ENCODE assay signal across 20 cellular contexts in genomic region chr7:159091480-159092475, GRCh38. TPM values are rescaled to one million over a fixed set of nuclear protein-coding genes. Genes with fewer than 3 reads are reported as not detected.
DNase-seq lines count a peak whose midpoint lies in the region; ATAC-seq, FAIRE-seq and TF ChIP-seq lines count a peak whose summit lies in the region.
"Had no signal": no experiment of that assay in that cellular context is flagged by ENCODE, and none has a peak within 500 bp of the region (broad histone marks: within the 10 kb centered on the region; RNA-seq: fewer than 3 reads in every experiment).

No MANE protein-coding gene starts in this region.

- H3K9me3 ChIP-seq in SJCRH30 (replicated peaks), result no peaks in the 10 kb centered on the region
- no peaks in the 10 kb centered on the region for H3K9me3 ChIP-seq in right atrium auricular region
- H3K9me3 ChIP-seq in testis, result no peaks in the 10 kb centered on the region
- H3K9me3 ChIP-seq: A549, heart left ventricle, MG63, mucosa of descending colon, SK-N-SH had no signal

- H3K4me3 ChIP-seq in SJCRH30, result peak overlapping the region; percentile 14; the same call in 1 of the 2 replicates
- H3K4me3 ChIP-seq in right atrium auricular region, result no peak overlapping the region
- H3K4me3 ChIP-seq in testis, result no peak overlapping the region
- H3K4me3 ChIP-seq: A549, heart left ventricle, MG63, mucosa of descending colon had no signal

- H3K27me3 ChIP-seq in SJCRH30 (no peaks in the 10 kb centered on the region), right atrium auricular region (no peaks in the 10 kb centered on the region), testis (no peaks in the 10 kb centered on the region)
- H3K27me3 ChIP-seq: heart left ventricle, MG63 had no signal

- no peak for TF ChIP-seq POLR2A in testis (IDR thresholded peaks at IDR 0.05)

- H3K4me1 ChIP-seq in SJCRH30, result peaks cover 18% of the 10 kb centered on the region; the same call in 1 of the 2 replicates
- peaks cover 0 to 32% of the 10 kb centered on the region in 2 donors for H3K4me1 ChIP-seq in right atrium auricular region
- H3K4me1 ChIP-seq in testis, result no peaks in the 10 kb centered on the region
- H3K4me1 ChIP-seq: A549 had no signal

- H3K36me3 ChIP-seq in SJCRH30 (no peaks in the 10 kb centered on the region), right atrium auricular region (no peaks in the 10 kb centered on the region), testis (ENCODE audit: low read depth, missing control alignments) (no peaks in the 10 kb centered on the region)
- H3K36me3 ChIP-seq: heart left ventricle, MG63 had no signal

- WGBS in testis, 2 donors, result 88 to 91% methylated on average over 24 to 31 of the region's 31 CpGs

- DNase-seq in activated CD8-positive, alpha-beta memory T cell treated with anti-CD3 and anti-CD28 coated beads, Interleukin-2, amount 50 U/mL, for 48 hours, result peak; percentile 22
- DNase-seq in activated CD8-positive, alpha-beta memory T cell treated with anti-CD3 and anti-CD28 coated beads, Interleukin-2, amount 50 U/mL, for 4 hours, result no peak
- peak in 1 of 2 experiments; percentile 50 for DNase-seq in SJCRH30
- peak; percentile 53 for DNase-seq in right atrium auricular region (ENCODE audit: low spot score)
- DNase-seq in testis, result peak; percentile 5
- no peak for DNase-seq in RCC 7860 (ENCODE audit: low spot score)
- DNase-seq: activated CD8-positive, alpha-beta memory T cell treated with anti-CD3 and anti-CD28 coated beads for 24 hours; MG63; mucosa of descending colon; NCI-H748 treated with DMSO at 0.1 percent for 48 hours; SK-N-SH had no signal

- peak overlapping the region; percentile 63 for H3K27ac ChIP-seq in SJCRH30
- peak overlapping the region in 1 of 2 donors; percentile 89 for H3K27ac ChIP-seq in right atrium auricular region
- H3K27ac ChIP-seq in testis, result no peak overlapping the region
- H3K27ac ChIP-seq: A549, HL-60 had no signal

- no peak for ATAC-seq in HG02571 (IDR thresholded peaks at IDR 0.05; ENCODE audit: unreplicated experiment)
- no peak for ATAC-seq in HG03159 (IDR thresholded peaks at IDR 0.05; ENCODE audit: unreplicated experiment)
- ATAC-seq: A549, heart left ventricle, mucosa of descending colon had no signal

- intact Hi-C loops in testis (cut with DNase I; ENCODE audit: low total_unique reads), result no loop called here

- TF ChIP-seq CTCF in right atrium auricular region (IDR thresholded peaks at IDR 0.05) (no peak), testis (IDR thresholded peaks at IDR 0.05) (no peak)

- FAIRE-seq in RCC 7860 (lab: Jason Lieb, UNC), result no peak
- FAIRE-seq: A549, bronchial epithelial cell, endothelial cell of umbilical vein had no signal

RNA-seq across cellular contexts. Expression of gene VIPR2, which starts 52.9 kb away (rescaled TPM):
- 9.6 and 10.2 TPM in 2 replicates for total RNA-seq in SJCRH30 (2014; rRNA removed; shearing (Covaris generic))
- total RNA-seq in right atrium auricular region (10 to 100 TPM in 1 of 2 donors, 1 to 10 TPM in 1; 3.8 to 13.4 TPM), testis (1 to 10 TPM; 4.9 to 5.3 TPM)
- polyA plus RNA-seq in testis (ENCODE audit: insufficient read depth, low read depth, low replicate concordance), result 2.5 TPM
- total RNA-seq: bronchial epithelial cell, endothelial cell of umbilical vein had no signal
- polyA plus RNA-seq: A549, BJ, endothelial cell of umbilical vein, IgD-negative memory B cell, SK-N-SH had no signal

Comparison
In these comparisons a context has a peak if more than half of its experiments do, and no peak if none do; other contexts are left out.
1. DNase-seq: peak in activated CD8-positive, alpha-beta memory T cell treated with anti-CD3 and anti-CD28 coated beads, Interleukin-2, amount 50 U/mL, for 48 hours (single experiment), right atrium auricular region (single experiment) and testis (single experiment); none in activated CD8-positive, alpha-beta memory T cell treated with anti-CD3 and anti-CD28 coated beads, Interleukin-2, amount 50 U/mL, for 4 hours (single experiment) and RCC 7860 (single experiment).